Comparison of ENCODE assay signal across 24 cellular contexts in the genomic region with DNA sequence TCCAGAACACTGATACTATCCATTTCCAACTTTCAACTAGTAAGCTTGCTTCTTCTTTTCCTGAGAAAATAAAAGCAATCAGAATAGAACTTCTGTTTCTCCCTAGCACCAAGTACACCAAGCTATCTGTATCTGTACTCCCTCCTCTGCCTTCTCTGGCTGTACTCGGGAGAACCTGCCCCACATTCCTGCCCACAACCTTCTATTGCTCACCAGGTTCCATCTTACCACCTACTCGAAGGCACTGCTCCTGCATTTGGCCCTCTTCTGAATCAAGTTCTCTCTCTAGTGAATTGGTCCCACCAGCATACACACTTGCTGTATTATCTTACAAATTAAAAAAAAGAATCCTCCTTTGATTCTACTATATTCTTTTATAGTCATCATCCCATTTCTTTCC.
"Had no signal": no experiment of that assay in that cellular context is flagged by ENCODE, and none has a peak within 500 bp of the region (broad histone marks: within the 10 kb centered on the region; RNA-seq: fewer than 3 reads in every experiment).

No MANE protein-coding gene starts in this region.

- H3K9me3 ChIP-seq: colonic mucosa, gastroesophageal sphincter, heart right ventricle, left lung, lower lobe of right lung, mucosa of descending colon had no signal

- H3K4me1 ChIP-seq: colonic mucosa, gastroesophageal sphincter, heart right ventricle, left lung, lower lobe of right lung had no signal

- H3K4me3 Mint-ChIP-seq: central memory CD8-positive, alpha-beta T cell; dendritic cell treated with granulocyte-macrophage colony-stimulating factor and Interleukin-4, amounts not matched to agents 40 ng/mL and 50 ng/mL, for 4 days; effector memory CD8-positive, alpha-beta T cell; endodermal cell; immature natural killer cell; mesothelial cell of epicardium had no signal

- ATAC-seq: effector memory CD8-positive, alpha-beta T cell; esophagus mucosa; foreskin keratinocyte; gastroesophageal sphincter; heart right ventricle; left cardiac atrium; left lung; left ventricle myocardium superior; lower lobe of right lung; mucosa of descending colon had no signal

- H3K27ac Mint-ChIP-seq: dendritic cell treated with granulocyte-macrophage colony-stimulating factor and Interleukin-4, amounts not matched to agents 40 ng/mL and 50 ng/mL, for 4 days; effector memory CD8-positive, alpha-beta T cell; endodermal cell; immature natural killer cell; mesothelial cell of epicardium had no signal

- DNase-seq: cerebellar nuclear complex; colonic mucosa; cortex of kidney; effector CD8-positive, alpha-beta T cell; effector memory CD8-positive, alpha-beta T cell; endodermal cell; erythroblast; foreskin keratinocyte; heart right ventricle; hippocampal formation; immature natural killer cell; islet precursor cell; left cardiac atrium; left lung; left ventricle myocardium superior; lower lobe of right lung; mesenchymal stem cell; mucosa of descending colon had no signal

- H3K4me3 ChIP-seq: colonic mucosa, gastroesophageal sphincter, heart right ventricle, left lung, lower lobe of right lung, mucosa of descending colon had no signal

- H3K36me3 ChIP-seq: colonic mucosa, gastroesophageal sphincter, heart right ventricle, left lung, lower lobe of right lung had no signal

- H3K27me3 ChIP-seq: colonic mucosa, foreskin keratinocyte, gastroesophageal sphincter, heart right ventricle, left lung had no signal

- H3K27ac ChIP-seq: colonic mucosa, epithelial cell of prostate, foreskin keratinocyte, gastroesophageal sphincter, heart right ventricle, left lung, lower lobe of right lung had no signal

- H3K36me3 Mint-ChIP-seq: immature natural killer cell, mesothelial cell of epicardium had no signal

- H3K4me1 Mint-ChIP-seq: central memory CD8-positive, alpha-beta T cell; immature natural killer cell had no signal

- H3K27me3 Mint-ChIP-seq: central memory CD8-positive, alpha-beta T cell; dendritic cell treated with granulocyte-macrophage colony-stimulating factor and Interleukin-4, amounts not matched to agents 40 ng/mL and 50 ng/mL, for 4 days; effector memory CD8-positive, alpha-beta T cell had no signal
